18 cellular contexts compared by ENCODE assay signal in genomic region chr1:168903237-168903830, GRCh38.
DNase-seq lines count a peak whose midpoint lies in the region; ATAC-seq, FAIRE-seq and TF ChIP-seq lines count a peak whose summit lies in the region.
"Had no signal": no experiment of that assay in that cellular context is flagged by ENCODE, and none has a peak within 500 bp of the region (broad histone marks: within the 10 kb centered on the region; RNA-seq: fewer than 3 reads in every experiment).

No MANE protein-coding gene starts in this region.

- no peaks in the 10 kb centered on the region for H3K36me3 ChIP-seq in RWPE2 (ENCODE audit: low read depth)
- no peaks in the 10 kb centered on the region for H3K36me3 ChIP-seq in keratinocyte (ENCODE audit: control insufficient read depth in 2 of 2, extremely low read depth in 1 of 2, insufficient read depth in 2 of 2, low read length in 2 of 2)
- no peaks in the 10 kb centered on the region for H3K36me3 ChIP-seq in adrenal gland (replicated peaks in 1 of 2)
- H3K36me3 ChIP-seq: BLaER1 treated with 17β-estradiol and CSF1 and Interleukin-3, amounts not matched to agents 10 nM and 100 nM had no signal

- peak; percentile 60 for ATAC-seq in RWPE2 (ENCODE audit: low read depth)
- ATAC-seq: CD8-positive, alpha-beta T cell; T-cell had no signal

- H3K27me3 Mint-ChIP-seq in activated CD4-positive, alpha-beta T cell treated with anti-CD3 and anti-CD28 coated beads, Interleukin-2, amount 10 ng/mL, durations not matched to agents 7 days and 5 days = peaks cover 28% of the 10 kb centered on the region

- dilution Hi-C loops in keratinocyte (cut with MboI; ENCODE audit: extremely low pct_ligation_motif_present, low sequenced_read_pairs) = no loop called here

- H3K27me3 ChIP-seq in RWPE2 (ENCODE audit: insufficient read depth, poor library complexity, severe bottlenecking) = no peaks in the 10 kb centered on the region
- H3K27me3 ChIP-seq in keratinocyte (ENCODE audit: control insufficient read depth, extremely low read depth, insufficient read depth, low read length) = no peaks in the 10 kb centered on the region
- H3K27me3 ChIP-seq in adrenal gland = no peaks in the 10 kb centered on the region
- H3K27me3 ChIP-seq: BLaER1 treated with 17β-estradiol and CSF1 and Interleukin-3, amounts not matched to agents 10 nM and 100 nM had no signal

- no peaks in the 10 kb centered on the region for H3K36me3 Mint-ChIP-seq in activated CD4-positive, alpha-beta T cell treated with anti-CD3 and anti-CD28 coated beads, Interleukin-2, amount 10 ng/mL, durations not matched to agents 7 days and 5 days (ENCODE audit: low read depth)
- H3K36me3 Mint-ChIP-seq: CD8-positive, alpha-beta T cell; T-cell had no signal

- TF ChIP-seq CTCF in RWPE2 (IDR thresholded peaks at IDR 0.05; ENCODE audit: poor library complexity, severe bottlenecking) (no peak), keratinocyte (optimal IDR thresholded peaks at IDR 0.05 in 1 of 3, IDR thresholded peaks at IDR 0.05 in 1 of 3, conservative IDR thresholded peaks at IDR 0.05 in 1 of 3; ENCODE audit: extremely low read depth in 1 of 3, insufficient read depth in 2 of 3, low read length in 3 of 3) (no peak), adrenal gland (IDR thresholded peaks at IDR 0.05) (no peak)

- CTCF ChIA-PET in activated CD4-positive, alpha-beta T cell treated with anti-CD3 and anti-CD28 coated beads, Interleukin-2, amount 10 ng/mL, durations not matched to agents 7 days and 5 days (lab: Charles Lee) = no interaction called here

- POLR2A ChIA-PET in activated CD4-positive, alpha-beta T cell treated with anti-CD3 and anti-CD28 coated beads, Interleukin-2, amount 10 ng/mL, durations not matched to agents 7 days and 5 days (lab: Charles Lee) = no interaction called here

- no peaks in the 10 kb centered on the region for H3K79me2 ChIP-seq in keratinocyte (ENCODE audit: control insufficient read depth, insufficient read depth, low read length)

- H4K20me1 ChIP-seq in keratinocyte (ENCODE audit: control insufficient read depth, extremely low read depth, insufficient read depth, low read length) = no peaks in the 10 kb centered on the region
- H4K20me1 ChIP-seq: BLaER1 treated with 17β-estradiol and CSF1 and Interleukin-3, amounts not matched to agents 10 nM and 100 nM had no signal

- H3K9ac ChIP-seq in keratinocyte (ENCODE audit: control insufficient read depth, extremely low read depth, insufficient read depth, low read length) = no peak overlapping the region
- H3K9ac ChIP-seq: BLaER1 treated with 17β-estradiol and CSF1 and Interleukin-3, amounts not matched to agents 10 nM and 100 nM had no signal

- no peak overlapping the region for H3K4me3 Mint-ChIP-seq in activated CD4-positive, alpha-beta T cell treated with anti-CD3 and anti-CD28 coated beads, Interleukin-2, amount 10 ng/mL, durations not matched to agents 7 days and 5 days
- H3K4me3 Mint-ChIP-seq: CD8-positive, alpha-beta T cell; T-cell had no signal

- H3K4me1 Mint-ChIP-seq in activated CD4-positive, alpha-beta T cell treated with anti-CD3 and anti-CD28 coated beads, Interleukin-2, amount 10 ng/mL, durations not matched to agents 7 days and 5 days = no peaks in the 10 kb centered on the region

- H3K9me3 Mint-ChIP-seq in activated CD4-positive, alpha-beta T cell treated with anti-CD3 and anti-CD28 coated beads, Interleukin-2, amount 10 ng/mL, durations not matched to agents 7 days and 5 days = no peaks in the 10 kb centered on the region
- H3K9me3 Mint-ChIP-seq: CD8-positive, alpha-beta T cell; T-cell had no signal

- H3K4me1 ChIP-seq in RWPE2 (ENCODE audit: insufficient read depth, poor library complexity, severe bottlenecking) (peaks cover 21% of the 10 kb centered on the region), keratinocyte (ENCODE audit: control insufficient read depth, extremely low read depth, insufficient read depth, low read length) (peaks cover 10% of the 10 kb centered on the region), adrenal gland (replicated peaks in 1 of 2) (no peaks in the 10 kb centered on the region)

- no peak overlapping the region for H2AFZ ChIP-seq in keratinocyte (ENCODE audit: control insufficient read depth, low read length)
- H2AFZ ChIP-seq: PC-9 had no signal

- DNase-seq in Daoy (ENCODE audit: low read depth) (peak; percentile 5), HT1080 (ENCODE audit: low read depth) (peak; percentile 32), RWPE2 (ENCODE audit: low spot score) (no peak), keratinocyte (ENCODE audit: low read depth, low spot score) (no peak), adrenal gland (no peak), NCI-H187 treated with DMSO at 0.1 percent for 48 hours (lab: John Stamatoyannopoulos, UW) (no peak)
- DNase-seq in activated CD4-positive, alpha-beta T cell treated with anti-CD3 and anti-CD28 coated beads, Interleukin-2, amount 10 ng/mL, durations not matched to agents 7 days and 5 days = no peak
- DNase-seq: Calu3; CD8-positive, alpha-beta T cell; MM.1S; NCI-H1092 treated with DMSO at 0.1 percent for 48 hours; NCI-H146; NCI-H510A treated with DMSO at 0.1 percent for 48 hours; PC-9; Right ventricle myocardium superior; T-cell had no signal

- H3K9me3 ChIP-seq in RWPE2 (ENCODE audit: severe bottlenecking) (no peaks in the 10 kb centered on the region), keratinocyte (ENCODE audit: control insufficient read depth, low read depth, low read length) (no peaks in the 10 kb centered on the region), adrenal gland (replicated peaks in 1 of 3) (no peaks in the 10 kb centered on the region)
- H3K9me3 ChIP-seq: BLaER1 treated with 17β-estradiol and CSF1 and Interleukin-3, amounts not matched to agents 10 nM and 100 nM had no signal

- whole genome bisulfite sequencing in adrenal gland, 4 donors = 86 to 100% (median 91%) methylated on average over 2 of the region's 2 CpGs

- H3K4me3 ChIP-seq in RWPE2 (ENCODE audit: severe bottlenecking) (no peak overlapping the region), keratinocyte (ENCODE audit: control insufficient read depth in 2 of 3, extremely low read depth in 1 of 3, insufficient read depth in 2 of 3, low read depth in 1 of 3, low read length in 3 of 3) (no peak overlapping the region), adrenal gland (no peak overlapping the region)
- H3K4me3 ChIP-seq: BLaER1 treated with 17β-estradiol and CSF1 and Interleukin-3, amounts not matched to agents 10 nM and 100 nM; PC-9; SK-N-MC had no signal

- H3K27ac ChIP-seq in RWPE2 (ENCODE audit: poor library complexity, severe bottlenecking) (no peak overlapping the region), keratinocyte (ENCODE audit: control insufficient read depth, insufficient read depth, low read length) (no peak overlapping the region), adrenal gland (no peak overlapping the region)
- H3K27ac ChIP-seq: BLaER1 treated with 17β-estradiol and CSF1 and Interleukin-3, amounts not matched to agents 10 nM and 100 nM; PC-9; SK-N-MC had no signal

- peak; percentile 32 for FAIRE-seq in keratinocyte (lab: Jason Lieb, UNC)

- H3K27ac Mint-ChIP-seq in activated CD4-positive, alpha-beta T cell treated with anti-CD3 and anti-CD28 coated beads, Interleukin-2, amount 10 ng/mL, durations not matched to agents 7 days and 5 days = no peak overlapping the region
- H3K27ac Mint-ChIP-seq: CD8-positive, alpha-beta T cell; T-cell had no signal

- TF ChIP-seq POLR2A in adrenal gland (IDR thresholded peaks at IDR 0.05) = no peak

- intact Hi-C loops in adrenal gland (cut with DNase I) = no loop called here

- no peak overlapping the region for H3K4me2 ChIP-seq in keratinocyte (ENCODE audit: control insufficient read depth, extremely low read depth, insufficient read depth, low read depth, low read length)
- H3K4me2 ChIP-seq: BLaER1 treated with 17β-estradiol and CSF1 and Interleukin-3, amounts not matched to agents 10 nM and 100 nM; PC-9 had no signal

- no peaks in the 10 kb centered on the region for H3K9me1 ChIP-seq in keratinocyte (ENCODE audit: control insufficient read depth, extremely low read depth, insufficient read depth, low read length)

Comparison
In these comparisons a context has a peak if more than half of its experiments do, and no peak if none do; other contexts are left out.
1. DNase-seq: peak in Daoy (single experiment) and HT1080 (single experiment); none in RWPE2 (single experiment), keratinocyte (single experiment), adrenal gland (0 of 7), activated CD4-positive, alpha-beta T cell treated with anti-CD3 and anti-CD28 coated beads, Interleukin-2, amount 10 ng/mL, durations not matched to agents 7 days and 5 days (single experiment) and NCI-H187 treated with DMSO at 0.1 percent for 48 hours (single experiment).